13 cellular contexts compared by ENCODE assay signal in genomic region chr1:60280764-60281278, GRCh38.
DNase-seq lines count a peak whose midpoint lies in the region; ATAC-seq, FAIRE-seq and TF ChIP-seq lines count a peak whose summit lies in the region.
"Had no signal": no experiment of that assay in that cellular context is flagged by ENCODE, and none has a peak within 500 bp of the region (broad histone marks: within the 10 kb centered on the region; RNA-seq: fewer than 3 reads in every experiment).

No MANE protein-coding gene starts in this region.

- DNase-seq in astrocyte (ENCODE audit: low read depth) (no peak), osteoblast (ENCODE audit: insufficient read length, low spot score, missing footprints) (no peak), GM19240 (ENCODE audit: insufficient read length, low spot score) (no peak), breast epithelium (ENCODE audit: low spot score in 2 of 2) (no peak), vagina (ENCODE audit: extremely low spot score in 2 of 2) (no peak)
- no peak for DNase-seq in activated naive CD4-positive, alpha-beta T cell treated with Interleukin-2 at 50 U/mL for 16 hours
- DNase-seq: stimulated activated CD4-positive, alpha-beta T cell treated with anti-CD3 and anti-CD28 coated beads, Interleukin-4, amount 100 ng/mL, for 1 hour; T-helper 9 cell had no signal

- H3K4me1 ChIP-seq in astrocyte (ENCODE audit: insufficient read depth, low read length) (peaks cover 20% of the 10 kb centered on the region), osteoblast (ENCODE audit: insufficient read depth, low read length) (peaks cover 31% of the 10 kb centered on the region), breast epithelium (no peaks in the 10 kb centered on the region), vagina (peaks cover 6% of the 10 kb centered on the region)
- H3K4me1 ChIP-seq: Caco-2 had no signal

- no peak overlapping the region for H3K4me3 ChIP-seq in astrocyte (ENCODE audit: insufficient read depth, low read depth, low read length)
- H3K4me3 ChIP-seq in osteoblast (ENCODE audit: insufficient read depth, low read length): no peak overlapping the region
- H3K4me3 ChIP-seq in breast epithelium: no peak overlapping the region
- no peak overlapping the region for H3K4me3 ChIP-seq in vagina
- H3K4me3 ChIP-seq: left ventricle myocardium inferior had no signal

- no peak overlapping the region for H3K27ac Mint-ChIP-seq in astrocyte (ENCODE audit: unreplicated experiment)
- H3K27ac Mint-ChIP-seq: progenitor cell of endocrine pancreas had no signal

- H3K27ac ChIP-seq in astrocyte (ENCODE audit: low read depth, low read length) (peak overlapping the region; percentile 44), osteoblast (ENCODE audit: low read depth, low read length) (no peak overlapping the region), breast epithelium (no peak overlapping the region), vagina (no peak overlapping the region)
- H3K27ac ChIP-seq: left ventricle myocardium inferior had no signal

- H3K4me2 ChIP-seq in astrocyte (ENCODE audit: low read length): peak overlapping the region; percentile 78
- peak overlapping the region; percentile 61 for H3K4me2 ChIP-seq in osteoblast (ENCODE audit: insufficient read depth, low read length)

- intact Hi-C loops in breast epithelium (cut with DNase I; ENCODE audit: low total_unique reads): loop anchor here (10.0 kb wide), 1 partner anchor 1174 kb away; no protein-coding TSS in a partner anchor
- intact Hi-C loops in vagina (cut with DNase I): loop anchor here (10.0 kb wide), 1 partner anchor 764 kb away; no protein-coding TSS in a partner anchor

- no peak for TF ChIP-seq CTCF in astrocyte (IDR thresholded peaks at IDR 0.05; ENCODE audit: insufficient read depth, low read depth, low read length)
- TF ChIP-seq CTCF in osteoblast (IDR thresholded peaks at IDR 0.05; ENCODE audit: extremely low read depth, low read depth, low read length): no peak
- TF ChIP-seq CTCF in breast epithelium (IDR thresholded peaks at IDR 0.05): no peak
- TF ChIP-seq CTCF in vagina (IDR thresholded peaks at IDR 0.05): no peak

- H3K4me1 Mint-ChIP-seq in astrocyte (ENCODE audit: low read depth, unreplicated experiment): peaks cover 26% of the 10 kb centered on the region

- H3K27me3 ChIP-seq in astrocyte (ENCODE audit: insufficient read depth, low read length) (no peaks in the 10 kb centered on the region), osteoblast (ENCODE audit: insufficient read depth, low read length) (no peaks in the 10 kb centered on the region), breast epithelium (no peaks in the 10 kb centered on the region), vagina (no peaks in the 10 kb centered on the region)

- H3K9ac ChIP-seq in astrocyte (ENCODE audit: low read length): peak overlapping the region; percentile 35

- no peak for FAIRE-seq in astrocyte (lab: Jason Lieb, UNC)

- H3K36me3 Mint-ChIP-seq in astrocyte (ENCODE audit: low read depth, unreplicated experiment): no peaks in the 10 kb centered on the region

- H3K4me3 Mint-ChIP-seq in astrocyte (ENCODE audit: unreplicated experiment): no peak overlapping the region

- TF ChIP-seq POLR2A in breast epithelium (IDR thresholded peaks at IDR 0.05): no peak
- no peak for TF ChIP-seq POLR2A in vagina (IDR thresholded peaks at IDR 0.05)

- no peaks in the 10 kb centered on the region for H3K9me3 ChIP-seq in astrocyte (ENCODE audit: insufficient read depth, low read depth, low read length)
- no peaks in the 10 kb centered on the region for H3K9me3 ChIP-seq in osteoblast (ENCODE audit: low read depth, low read length)
- H3K9me3 ChIP-seq in breast epithelium: no peaks in the 10 kb centered on the region
- H3K9me3 ChIP-seq in vagina: no peaks in the 10 kb centered on the region
- H3K9me3 ChIP-seq: Caco-2, left ventricle myocardium inferior had no signal

- no peaks in the 10 kb centered on the region for H3K9me3 Mint-ChIP-seq in astrocyte (ENCODE audit: unreplicated experiment)

- H2AFZ ChIP-seq in astrocyte (ENCODE audit: low read depth, low read length) (peak overlapping the region; percentile 67), osteoblast (ENCODE audit: low read length) (peak overlapping the region; percentile 89)

- H3K79me2 ChIP-seq in astrocyte (ENCODE audit: insufficient read depth, low read length) (no peaks in the 10 kb centered on the region), osteoblast (ENCODE audit: insufficient read depth, low read length) (no peaks in the 10 kb centered on the region)

- H3K27me3 Mint-ChIP-seq in astrocyte (ENCODE audit: low read depth, unreplicated experiment): no peaks in the 10 kb centered on the region

- H3K36me3 ChIP-seq in astrocyte (ENCODE audit: insufficient read depth, low read length): no peaks in the 10 kb centered on the region
- H3K36me3 ChIP-seq in osteoblast (ENCODE audit: insufficient read depth, low read length): no peaks in the 10 kb centered on the region
- no peaks in the 10 kb centered on the region for H3K36me3 ChIP-seq in breast epithelium
- H3K36me3 ChIP-seq in vagina: no peaks in the 10 kb centered on the region
- H3K36me3 ChIP-seq: left ventricle myocardium inferior had no signal

- ATAC-seq in GM18909 (IDR thresholded peaks at IDR 0.05; ENCODE audit: poor library complexity, unreplicated experiment) (peak; percentile 28), HG03342 (IDR thresholded peaks at IDR 0.05; ENCODE audit: unreplicated experiment) (peak; percentile 2)

- no peaks in the 10 kb centered on the region for H4K20me1 ChIP-seq in astrocyte (ENCODE audit: insufficient read depth, low read length)
- H4K20me1 ChIP-seq in osteoblast (ENCODE audit: insufficient read depth, low read length): no peaks in the 10 kb centered on the region
